Comparison of ENCODE assay signal across 15 cellular contexts in the genomic region with DNA sequence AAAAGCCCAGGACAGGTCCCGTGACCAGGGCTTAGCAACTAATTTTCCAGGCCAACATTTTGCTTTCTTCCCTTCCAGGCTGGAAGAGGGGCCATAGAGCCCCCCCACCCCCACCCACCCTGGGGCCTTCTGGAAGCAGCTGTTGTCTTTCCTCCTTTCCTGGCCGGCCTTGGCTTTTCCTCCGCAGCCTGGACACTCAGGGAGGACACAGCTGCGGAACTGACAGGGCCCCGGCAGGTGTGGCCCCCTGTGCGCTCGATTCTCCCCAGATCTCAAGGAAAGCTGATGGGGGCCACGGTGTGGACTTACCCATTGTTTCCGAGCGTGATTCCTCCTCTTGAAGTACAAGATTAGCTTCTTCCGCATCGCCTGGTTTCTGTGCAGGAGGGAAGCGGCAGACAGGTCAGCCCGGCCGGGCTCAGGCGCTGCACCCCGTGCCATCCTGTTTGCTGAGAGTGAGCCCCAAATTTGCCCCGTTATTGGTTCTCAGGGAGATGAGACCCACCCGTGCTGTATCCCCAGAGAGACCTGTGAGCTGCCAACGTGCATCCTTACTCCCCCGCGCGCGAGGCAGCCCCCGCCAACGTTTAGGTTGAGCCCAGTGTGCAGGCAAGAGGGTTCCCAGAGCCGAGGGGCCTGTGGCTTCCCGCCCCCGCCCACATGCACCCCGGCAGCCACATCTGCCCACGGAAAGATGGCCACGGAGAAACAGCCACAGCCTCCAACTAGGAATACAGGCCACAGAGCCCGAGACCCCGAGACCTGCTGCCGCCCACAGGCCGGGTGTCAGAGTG.
DNase-seq lines count a peak whose midpoint lies in the region; ATAC-seq and TF ChIP-seq lines count a peak whose summit lies in the region.
"Had no signal": no experiment of that assay in that cellular context is flagged by ENCODE, and none has a peak within 500 bp of the region (broad histone marks: within the 10 kb centered on the region; RNA-seq: fewer than 3 reads in every experiment).

No MANE protein-coding gene starts in this region.

- no peak overlapping the region for H2BK5ac ChIP-seq in H9 (ENCODE audit: insufficient read length, low read length)
- H2BK5ac ChIP-seq in neuronal stem cell (ENCODE audit: low read length) = no peak overlapping the region

- H2BK12ac ChIP-seq in H9 (ENCODE audit: insufficient read length, low read depth, low read length) (no peak overlapping the region), neuronal stem cell (ENCODE audit: low read length) (no peak overlapping the region)

- peak overlapping the region; percentile 21 for H3K27ac ChIP-seq in CD4-positive, alpha-beta T cell (ENCODE audit: low read depth, low read length)
- no peak overlapping the region for H3K27ac ChIP-seq in H9 (ENCODE audit: insufficient read length, low read depth, low read length)
- peak overlapping the region in 41 of 59 donors; percentile 6 to 77 (median 53) for H3K27ac ChIP-seq in dorsolateral prefrontal cortex
- peak overlapping the region; percentile 47 for H3K27ac ChIP-seq in neuronal stem cell (replicated peaks; ENCODE audit: low read length)
- H3K27ac ChIP-seq: pancreas, spleen had no signal

- intact Hi-C loops in CD4-positive, alpha-beta T cell (cut with DNase I, micrococcal nuclease) = no loop called here
- intact Hi-C loops in dorsolateral prefrontal cortex (cut with DNase I) = no loop called here

- no peaks in the 10 kb centered on the region for H3K27me3 Mint-ChIP-seq in CD4-positive, alpha-beta T cell
- H3K27me3 Mint-ChIP-seq in H9 (ENCODE audit: low read depth) = peaks cover 1% of the 10 kb centered on the region
- H3K27me3 Mint-ChIP-seq: activated B cell treated with CpG ODN at 0.5 μM for 24 hours, T-cell had no signal

- CTCF ChIA-PET in CD4-positive, alpha-beta T cell (lab: Charles Lee) = no interaction called here
- CTCF ChIA-PET in GM10248 (lab: Yijun Ruan, JAX) = no interaction called here

- H3K56ac ChIP-seq in H9 (ENCODE audit: insufficient read length, low read depth, low read length) = no peak overlapping the region

- H3K18ac ChIP-seq in H9 (ENCODE audit: insufficient read length, low read depth, low read length) = no peak overlapping the region
- H3K18ac ChIP-seq in neuronal stem cell (ENCODE audit: low read length) = peak overlapping the region; percentile 56

- H3K79me2 ChIP-seq in H9 (ENCODE audit: insufficient read depth, low read length) = no peaks in the 10 kb centered on the region

- H3K36me3 Mint-ChIP-seq in CD4-positive, alpha-beta T cell (ENCODE audit: low read depth) = peaks cover 43% of the 10 kb centered on the region
- peaks cover 0 to 33% (median 13%) of the 10 kb centered on the region in 3 experiments; a peak in 6 of 7 replicates for H3K36me3 Mint-ChIP-seq in H9 (ENCODE audit: insufficient read depth in 1 of 3, low read depth in 3 of 3)

- H2AFZ ChIP-seq in H9 (ENCODE audit: low read length) (no peak overlapping the region), neuronal stem cell (ENCODE audit: low read length) (no peak overlapping the region)

- POLR2A ChIA-PET in CD4-positive, alpha-beta T cell (lab: Charles Lee) = no interaction called here
- POLR2A ChIA-PET in GM10248 (lab: Yijun Ruan, JAX) = interaction anchor here (0.6 kb wide), 1 partner anchor 10 kb away, joined by 3 read pairs; no protein-coding TSS in a partner anchor

- H2AK5ac ChIP-seq in H9 (ENCODE audit: insufficient read length, low read length) = no peak overlapping the region
- peak overlapping the region; percentile 40 for H2AK5ac ChIP-seq in neuronal stem cell (ENCODE audit: low read depth, low read length)

- ATAC-seq in CD4-positive, alpha-beta T cell (ENCODE audit: poor library complexity) = no peak
- no peak for ATAC-seq in HG03432 (IDR thresholded peaks at IDR 0.05; ENCODE audit: unreplicated experiment)
- ATAC-seq: pancreas had no signal

- H3K36me3 ChIP-seq in neuronal stem cell (replicated peaks in 1 of 2; ENCODE audit: control insufficient read depth in 2 of 2, insufficient read depth in 2 of 2, low read length in 2 of 2) = peaks cover 3 to 7% of the 10 kb centered on the region in 2 donors

- H3K4me3 ChIP-seq in dorsolateral prefrontal cortex = no peak overlapping the region
- no peak overlapping the region for H3K4me3 ChIP-seq in neuronal stem cell (ENCODE audit: low read length in 2 of 2)
- H3K4me3 ChIP-seq: pancreas, spleen had no signal

- H3K14ac ChIP-seq in H9 (ENCODE audit: insufficient read depth, low read length) = no peak overlapping the region
- no peak overlapping the region for H3K14ac ChIP-seq in neuronal stem cell (ENCODE audit: low read length)

- H3K4me3 Mint-ChIP-seq in CD4-positive, alpha-beta T cell = no peak overlapping the region
- H3K4me3 Mint-ChIP-seq in H9 = no peak overlapping the region
- H3K4me3 Mint-ChIP-seq: activated B cell treated with CpG ODN at 0.5 μM for 24 hours, T-cell had no signal

- H3K4me1 ChIP-seq in H9 (ENCODE audit: insufficient read depth, low read length) (0 out of 2 replicates have a peak, but pooled peaks cover 7% of the 10 kb centered on the region), neuronal stem cell (ENCODE audit: control insufficient read depth in 2 of 2, insufficient read depth in 1 of 2, low read depth in 1 of 2, low read length in 2 of 2) (peaks cover 26 to 30% of the 10 kb centered on the region in 2 donors)
- H3K4me1 ChIP-seq: pancreas had no signal

- H3K4me1 Mint-ChIP-seq in CD4-positive, alpha-beta T cell (ENCODE audit: low read depth) = peaks cover 9% of the 10 kb centered on the region
- H3K4me1 Mint-ChIP-seq in H9 = peaks cover 36 to 45% of the 10 kb centered on the region in 2 experiments

- H4K91ac ChIP-seq in H9 (ENCODE audit: insufficient read length, low read depth, low read length) (no peak overlapping the region), neuronal stem cell (ENCODE audit: low read depth, low read length, poor library complexity) (no peak overlapping the region)

- H3K4me2 ChIP-seq in H9 (ENCODE audit: insufficient read depth, insufficient read length, low read length) = no peak overlapping the region
- no peak overlapping the region for H3K4me2 ChIP-seq in neuronal stem cell (ENCODE audit: insufficient read depth, low read length, poor library complexity, severe bottlenecking)

- H2BK20ac ChIP-seq in H9 (ENCODE audit: low read depth, low read length, poor library complexity, severe bottlenecking) = no peak overlapping the region

- no peaks in the 10 kb centered on the region for H3K27me3 ChIP-seq in CD4-positive, alpha-beta T cell (ENCODE audit: control insufficient read depth, insufficient read depth, low read length)
- H3K27me3 ChIP-seq in H9 (ENCODE audit: insufficient read depth, low read length) (no peaks in the 10 kb centered on the region), dorsolateral prefrontal cortex (no peaks in the 10 kb centered on the region), neuronal stem cell (ENCODE audit: control insufficient read depth in 3 of 3, insufficient read depth in 3 of 3, low read depth in 1 of 3, low read length in 3 of 3) (peaks cover 0 to 2% (median 0%) of the 10 kb centered on the region in 3 experiments)
- H3K27me3 ChIP-seq: pancreas, spleen had no signal

- H3K9me3 Mint-ChIP-seq in CD4-positive, alpha-beta T cell = no peaks in the 10 kb centered on the region
- no peaks in the 10 kb centered on the region for H3K9me3 Mint-ChIP-seq in H9
- H3K9me3 Mint-ChIP-seq: activated B cell treated with CpG ODN at 0.5 μM for 24 hours, T-cell had no signal

- H4K5ac ChIP-seq in H9 (ENCODE audit: insufficient read length, low read depth, low read length) = no peak overlapping the region

- no peak for DNase-seq in CD4-positive, alpha-beta T cell
- DNase-seq in H9 = no peak
- DNase-seq in dorsolateral prefrontal cortex = no peak
- DNase-seq in neuronal stem cell (ENCODE audit: low spot score) = no peak
- no peak for DNase-seq in GM10248 (ENCODE audit: extremely low spot score)
- DNase-seq in NCI-H510A (lab: John Stamatoyannopoulos, UW) = no peak
- DNase-seq: activated B cell treated with CpG ODN at 0.5 μM for 24 hours, AML-193, DMS 273 treated with DMSO at 0.1 percent for 48 hours, KBM-7, NCI-H1092, pancreas, spleen, T-cell had no signal

- H3K23ac ChIP-seq in H9 (ENCODE audit: insufficient read length, low read depth, low read length) = no peak overlapping the region
- H3K23ac ChIP-seq in neuronal stem cell (ENCODE audit: low read depth, low read length, poor library complexity) = no peak overlapping the region

- WGBS in H9 (ENCODE audit: extremely low coverage, insufficient read length, low lambda C conversion rate) = no CpG with 5 or more reads among the region's 36 CpGs
- WGBS in neuronal stem cell (ENCODE audit: extremely low coverage in 2 of 2, insufficient read length in 2 of 2, insufficient replicate concordance in 1 of 2), 2 donors = no CpG with 5 or more reads among the region's 36 CpGs

- H3K23me2 ChIP-seq in H9 (ENCODE audit: insufficient read length, low read depth, low read length, poor library complexity, severe bottlenecking) = no peaks in the 10 kb centered on the region

- no peak for TF ChIP-seq CTCF in CD4-positive, alpha-beta T cell (IDR thresholded peaks at IDR 0.05)
- no peak for TF ChIP-seq CTCF in H9 (conservative IDR thresholded peaks at IDR 0.05)
- no peak for TF ChIP-seq CTCF in dorsolateral prefrontal cortex (IDR thresholded peaks at IDR 0.05 in 54 of 56, conservative IDR thresholded peaks at IDR 0.05 in 2 of 56; ENCODE audit: low read depth in 1 of 56, partially characterized antibody in 56 of 56)
- TF ChIP-seq CTCF in GM10248 (IDR thresholded peaks at IDR 0.05; ENCODE audit: control extremely low read depth, extremely low read depth, low read depth, missing control alignments) = no peak

- H3K4ac ChIP-seq in H9 (ENCODE audit: low read depth, low read length) (no peak overlapping the region), neuronal stem cell (ENCODE audit: low read length) (no peak overlapping the region)

- H4K20me1 ChIP-seq in H9 (ENCODE audit: control insufficient read depth, insufficient read depth, insufficient read length) = no peaks in the 10 kb centered on the region

- H2BK15ac ChIP-seq in H9 (ENCODE audit: low read depth, low read length) (no peak overlapping the region), neuronal stem cell (ENCODE audit: low read length) (no peak overlapping the region)

- H2BK120ac ChIP-seq in H9 (ENCODE audit: low read depth, low read length, poor library complexity, severe bottlenecking) (no peak overlapping the region), neuronal stem cell (ENCODE audit: low read depth, low read length) (no peak overlapping the region)

- H3K27ac Mint-ChIP-seq in CD4-positive, alpha-beta T cell = peak overlapping the region; percentile 44
- H3K27ac Mint-ChIP-seq in H9 = peak overlapping the region; percentile 13 to 98 (median 46); a peak in 4 of 7 replicates

- H3K9ac ChIP-seq in H9 (ENCODE audit: extremely low read depth, insufficient read length, low read length) = no peak overlapping the region
- no peak overlapping the region for H3K9ac ChIP-seq in neuronal stem cell (ENCODE audit: low read depth, low read length, poor library complexity)

- H3K79me1 ChIP-seq in H9 (ENCODE audit: insufficient read depth, low read depth, low read length, poor library complexity, severe bottlenecking) = peaks cover 4% of the 10 kb centered on the region
- H3K79me1 ChIP-seq in neuronal stem cell (ENCODE audit: low read depth, low read length) = peaks cover 1% of the 10 kb centered on the region

- H3K9me3 ChIP-seq in CD4-positive, alpha-beta T cell (ENCODE audit: control insufficient read depth, low read length) = no peaks in the 10 kb centered on the region
- H3K9me3 ChIP-seq in H9 (ENCODE audit: control insufficient read depth, low read depth, low read length) (no peaks in the 10 kb centered on the region), neuronal stem cell (replicated peaks in 1 of 2; ENCODE audit: control insufficient read depth in 2 of 2, insufficient read depth in 1 of 2, low read depth in 1 of 2, low read length in 2 of 2) (no peaks in the 10 kb centered on the region)
- H3K9me3 ChIP-seq: pancreas, spleen had no signal

- H3T11ph ChIP-seq in H9 (ENCODE audit: low read length) = no peak overlapping the region

- H4K8ac ChIP-seq in H9 (replicated peaks; ENCODE audit: insufficient read length, low read depth, low read length) = no peak overlapping the region
- H4K8ac ChIP-seq in neuronal stem cell (ENCODE audit: low read depth, low read length) = no peak overlapping the region
